In the genomic region with DNA sequence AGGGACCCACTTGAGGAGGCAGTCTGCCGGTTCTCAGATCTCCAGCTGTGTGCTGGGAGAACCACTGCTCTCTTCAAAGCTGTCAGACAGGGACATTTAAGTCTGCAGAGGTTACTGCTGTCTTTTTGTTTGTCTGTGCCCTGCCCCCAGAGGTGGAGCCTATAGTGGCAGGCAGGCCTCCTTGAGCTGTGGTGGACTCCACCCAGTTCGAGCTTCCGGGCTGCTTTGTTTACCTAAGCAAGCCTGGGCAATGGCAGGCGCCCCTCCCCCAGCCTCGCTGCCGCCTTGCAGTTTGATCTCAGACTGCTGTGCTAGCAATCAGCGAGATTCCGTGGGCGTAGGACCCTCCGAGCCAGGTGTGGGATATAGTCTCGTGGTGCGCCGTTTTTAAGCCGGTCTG, we compare ENCODE assay signal across 4 cellular contexts. TPM values are rescaled to one million over a fixed set of nuclear protein-coding genes. Genes with fewer than 3 reads are reported as not detected.
"Had no signal": no experiment of that assay in that cellular context is flagged by ENCODE, and none has a peak within 500 bp of the region (broad histone marks: within the 10 kb centered on the region; RNA-seq: fewer than 3 reads in every experiment).

No MANE protein-coding gene starts in this region.

RNA-seq across cellular contexts. Expression of gene MME, which starts 44.6 kb away (rescaled TPM):
- total RNA-seq: activated CD4-positive, alpha-beta memory T cell treated with anti-CD3 and anti-CD28 coated beads for 36 hours; activated naive CD4-positive, alpha-beta T cell treated with anti-CD3 and anti-CD28 coated beads for 36 hours; NCI-H460; T-helper 1 cell treated with Interleukin-12 subunit alpha and Interleukin-12 subunit beta and Interleukin-4 antibody, amounts not matched to agents 30 ng/mL and 1 ng/mL, for 36 hours had no signal
